Comparison of ENCODE assay signal across 8 cellular contexts in the genomic region with DNA sequence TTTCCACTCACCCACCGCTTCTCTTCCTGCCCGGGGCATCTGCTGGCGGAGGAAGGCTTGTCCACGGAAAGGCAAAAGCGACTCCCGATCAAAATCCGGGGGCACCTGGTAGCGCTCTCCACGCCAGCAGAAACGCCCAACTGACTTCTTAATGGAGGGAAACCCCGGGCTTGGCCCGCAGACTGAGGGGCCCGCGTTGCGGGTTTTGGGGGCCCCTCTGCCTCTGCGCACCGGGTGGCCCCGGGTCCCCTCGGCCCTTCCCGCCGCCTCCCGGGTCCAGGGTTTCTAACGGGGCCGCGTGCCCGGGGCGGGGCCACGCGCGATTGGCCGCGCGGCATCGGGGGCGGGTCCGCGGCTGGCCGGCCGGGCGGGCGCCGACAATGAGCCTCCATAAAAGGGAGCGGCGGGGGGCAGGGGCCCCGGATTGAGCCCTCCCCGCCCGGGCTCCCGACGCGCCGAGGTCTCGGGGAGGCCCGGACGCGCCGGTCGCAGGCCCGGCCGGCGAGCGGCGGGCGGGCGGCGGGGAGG. TPM values are rescaled to one million over a fixed set of nuclear protein-coding genes. Genes with fewer than 3 reads are reported as not detected.
A peak's percentile ranks its signal among the peaks of the same experiment; 100 is the strongest.
DNase-seq lines count a peak whose midpoint lies in the region; ATAC-seq and TF ChIP-seq lines count a peak whose summit lies in the region.

Gene SPINDOC (plus strand): TSS at position 422 of the 528 bp plus-strand sequence. CDS start 231 bp downstream, outside the sequence.

- H3K4me3 ChIP-seq in AG09309 (ENCODE audit: control insufficient read depth, low read depth, low read length) (peak within 1 kb of the TSS; percentile 98), coronary artery (peak within 1 kb of the TSS; percentile 92)

- DNase-seq in AG09309 (ENCODE audit: low read depth) (no peak), NCI-H345 treated with DMSO at 0.1 percent for 48 hours (lab: John Stamatoyannopoulos, UW; ENCODE audit: unreplicated experiment) (peak; percentile 68), coronary artery (ENCODE audit: low spot score) (peak; percentile 84), left colon (peak; percentile 77 to 80)
- DNase-seq in activated CD4-positive, alpha-beta T cell treated with anti-CD3 and anti-CD28 coated beads for 48 hours: peak; percentile 76
- DNase-seq in stimulated activated CD4-positive, alpha-beta T cell treated with anti-CD3 and anti-CD28 coated beads, Interleukin-1b, Interleukin-23, amount 100 ng/mL, for 24 hours (ENCODE audit: low read depth in 4 of 4, low spot score in 1 of 4): peak; percentile 24 to 71 (median 47)

- in situ Hi-C loops in GM18951 (cut with MboI; ENCODE audit: low sequenced_read_pairs, unreplicated experiment): no loop called here

- H3K27ac ChIP-seq in coronary artery: peak within 1 kb of the TSS; percentile 65 to 90

- ATAC-seq in HG03159 (IDR thresholded peaks at IDR 0.05; ENCODE audit: unreplicated experiment) (peak; percentile 74), left colon (peak; percentile 94)

- intact Hi-C loops in left colon (cut with DNase I, micrococcal nuclease): no loop called here

- TF ChIP-seq CTCF in AG09309 (IDR thresholded peaks at IDR 0.05; ENCODE audit: control insufficient read depth, insufficient read depth, low read depth, low read length, missing control alignments) (no peak), coronary artery (IDR thresholded peaks at IDR 0.05) (no peak)

- TF ChIP-seq POLR2A in GM18951 (IDR thresholded peaks at IDR 0.05; ENCODE audit: extremely low read depth, insufficient read depth, insufficient read length): peak; percentile 85

RNA-seq across cellular contexts. Expression of gene SPINDOC, which starts in this region (rescaled TPM):
- total RNA-seq in left colon: 1 to 10 TPM; 6.4 to 7.1 TPM
